In genomic region chr10:49627031-49627430, GRCh38 we compare ENCODE assay signal across 35 cellular contexts. TPM values are rescaled to one million over a fixed set of nuclear protein-coding genes. Genes with fewer than 3 reads are reported as not detected.
"Had no signal": no experiment of that assay in that cellular context is flagged by ENCODE, and none has a peak within 500 bp of the region (broad histone marks: within the 10 kb centered on the region; RNA-seq: fewer than 3 reads in every experiment).

No MANE protein-coding gene starts in this region.

- H3K9me3 ChIP-seq: heart left ventricle, left ventricle myocardium inferior, mucosa of descending colon, neutrophil, pancreas, prostate gland, sigmoid colon, spleen, testis, thyroid gland, transverse colon, upper lobe of left lung, vagina had no signal

- H3K36me3 ChIP-seq: heart left ventricle, left ventricle myocardium inferior, neural progenitor cell, neutrophil, pancreas, prostate gland, sigmoid colon, spleen, thyroid gland, transverse colon, upper lobe of left lung, vagina had no signal

- H3K27ac Mint-ChIP-seq: immature natural killer cell; memory B cell; naive thymus-derived CD4-positive, alpha-beta T cell; nephron progenitor cell; neural progenitor cell; stimulated activated memory B cell treated with anti-CD40 and anti-IgM and Interleukin-4, amounts not matched to agents 10 μg/mL and 1 μg/mL and 100 μg/mL, for 72 hours had no signal

- H3K4me1 Mint-ChIP-seq: immature natural killer cell; memory B cell; naive thymus-derived CD4-positive, alpha-beta T cell; neural progenitor cell; stimulated activated memory B cell treated with anti-CD40 and anti-IgM and Interleukin-4, amounts not matched to agents 10 μg/mL and 1 μg/mL and 100 μg/mL, for 72 hours; stimulated activated naive CD8-positive, alpha-beta T cell treated with anti-CD3 and anti-CD28 coated beads, Interleukin-15, amount 100 ng/mL, for 72 hours had no signal

- DNase-seq: heart left ventricle; hypothalamus; immature natural killer cell; left ventricle myocardium inferior; midbrain; mucosa of descending colon; naive thymus-derived CD4-positive, alpha-beta T cell; nephron progenitor cell; occipital lobe; retina; right cardiac atrium; small intestine; stimulated activated CD4-positive, alpha-beta T cell treated with anti-CD3 and anti-CD28 coated beads, Interleukin-4, amount 100 ng/mL, for 4 hours; stimulated activated CD8-positive, alpha-beta memory T cell treated with anti-CD3 and anti-CD28 coated beads, Interleukin-4, amount 100 ng/mL, for 48 hours; stimulated activated naive CD4-positive, alpha-beta T cell treated with Interleukin-2 at 50 U/mL for 16 hours; stimulated activated naive CD8-positive, alpha-beta T cell treated with anti-CD3 and anti-CD28 coated beads, Interleukin-15, amount 100 ng/mL, for 72 hours; testis; thyroid gland; transverse colon had no signal

- H3K4me3 ChIP-seq: heart left ventricle, left ventricle myocardium inferior, lung, mucosa of descending colon, neural progenitor cell, pancreas, prostate gland, sigmoid colon, spleen, testis, thyroid gland, transverse colon, upper lobe of left lung, vagina had no signal

- H3K27me3 ChIP-seq: pancreas, sigmoid colon, testis, thyroid gland, transverse colon, upper lobe of left lung, vagina had no signal

- H3K27ac ChIP-seq: heart left ventricle, left ventricle myocardium inferior, neural progenitor cell, neutrophil, pancreas, prostate gland, sigmoid colon, spleen, testis, thyroid gland, transverse colon, upper lobe of left lung, vagina had no signal

- H3K4me2 ChIP-seq: neural progenitor cell had no signal

- ATAC-seq: heart left ventricle; mucosa of descending colon; naive thymus-derived CD4-positive, alpha-beta T cell; pancreas; right cardiac atrium; stimulated activated memory B cell treated with anti-CD40 and anti-IgM and Interleukin-4, amounts not matched to agents 10 μg/mL and 1 μg/mL and 100 μg/mL, for 72 hours; stimulated activated naive CD8-positive, alpha-beta T cell treated with anti-CD3 and anti-CD28 coated beads, Interleukin-15, amount 100 ng/mL, for 72 hours had no signal

- H3K4me3 Mint-ChIP-seq: immature natural killer cell; memory B cell; naive thymus-derived CD4-positive, alpha-beta T cell; nephron progenitor cell; neural progenitor cell; stimulated activated memory B cell treated with anti-CD40 and anti-IgM and Interleukin-4, amounts not matched to agents 10 μg/mL and 1 μg/mL and 100 μg/mL, for 72 hours; stimulated activated naive CD8-positive, alpha-beta T cell treated with anti-CD3 and anti-CD28 coated beads, Interleukin-15, amount 100 ng/mL, for 72 hours had no signal

- H3K4me1 ChIP-seq: heart left ventricle, left ventricle myocardium inferior, neural progenitor cell, pancreas, prostate gland, sigmoid colon, spleen, testis, thyroid gland, transverse colon, upper lobe of left lung, vagina had no signal

- H3K9me3 Mint-ChIP-seq: memory B cell; nephron progenitor cell; neural progenitor cell; stimulated activated naive CD8-positive, alpha-beta T cell treated with anti-CD3 and anti-CD28 coated beads, Interleukin-15, amount 100 ng/mL, for 72 hours had no signal

- H3K36me3 Mint-ChIP-seq: immature natural killer cell; memory B cell; naive thymus-derived CD4-positive, alpha-beta T cell; neural progenitor cell; stimulated activated memory B cell treated with anti-CD40 and anti-IgM and Interleukin-4, amounts not matched to agents 10 μg/mL and 1 μg/mL and 100 μg/mL, for 72 hours had no signal

- H2AFZ ChIP-seq: neural progenitor cell had no signal

RNA-seq across cellular contexts. Expression of gene CHAT, which starts 13.2 kb away (rescaled TPM):
- total RNA-seq: heart left ventricle; kidney epithelial cell; left ventricle myocardium inferior; lower leg skin; lung; mesenteric fat pad; myocyte; naive thymus-derived CD4-positive, alpha-beta T cell; right cardiac atrium; spleen; thyroid gland; upper lobe of left lung; urinary bladder; vagina had no signal

RNA-seq across cellular contexts. Expression of gene SLC18A3, which starts 16.9 kb away (rescaled TPM):
- total RNA-seq: heart left ventricle; kidney epithelial cell; left ventricle myocardium inferior; lower leg skin; lung; mesenteric fat pad; myocyte; naive thymus-derived CD4-positive, alpha-beta T cell; occipital lobe; prostate gland; spleen; testis; thyroid gland; upper lobe of left lung had no signal

RNA-seq across cellular contexts. Expression of gene C10orf53, which starts 52.4 kb away (rescaled TPM):
- total RNA-seq: heart left ventricle; kidney epithelial cell; left ventricle myocardium inferior; lower leg skin; mesenteric fat pad; mucosa of descending colon; myocyte; naive thymus-derived CD4-positive, alpha-beta T cell; occipital lobe; pancreas; right cardiac atrium; sigmoid colon; spleen; thyroid gland; transverse colon; upper lobe of left lung; urinary bladder; vagina had no signal
